8 cellular contexts compared by ENCODE assay signal in genomic region chr1:173669491-173669941, GRCh38. TPM values are rescaled to one million over a fixed set of nuclear protein-coding genes. Genes with fewer than 3 reads are reported as not detected.
DNase-seq lines count a peak whose midpoint lies in the region; ATAC-seq and TF ChIP-seq lines count a peak whose summit lies in the region.

A gene with protein sequence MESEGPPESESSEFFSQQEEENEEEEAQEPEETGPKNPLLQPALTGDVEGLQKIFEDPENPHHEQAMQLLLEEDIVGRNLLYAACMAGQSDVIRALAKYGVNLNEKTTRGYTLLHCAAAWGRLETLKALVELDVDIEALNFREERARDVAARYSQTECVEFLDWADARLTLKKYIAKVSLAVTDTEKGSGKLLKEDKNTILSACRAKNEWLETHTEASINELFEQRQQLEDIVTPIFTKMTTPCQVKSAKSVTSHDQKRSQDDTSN (minus strand): TSS chr1:173669851. CDS start chr1:173659418, 10,433 bp downstream.

- intact Hi-C loops in posterior vena cava (cut with DNase I): no loop called here

- H3K27me3 ChIP-seq in layer of hippocampus (ENCODE audit: control insufficient read depth, insufficient read depth, low read length) (no peaks in the 10 kb centered on the region), subcutaneous abdominal adipose tissue (ENCODE audit: control insufficient read depth in 5 of 5, insufficient read depth in 4 of 5, low read length in 5 of 5) (peaks cover 4 to 17% (median 9%) of the 10 kb centered on the region in 5 donors)

- peaks cover 0 to 9% (median 7%) of the 10 kb centered on the region in 5 donors for H3K4me1 ChIP-seq in subcutaneous abdominal adipose tissue (ENCODE audit: control insufficient read depth in 5 of 5, insufficient read depth in 5 of 5, low read length in 5 of 5)

- peak within 1 kb of the TSS in 1 of 5 donors; percentile 41 for H3K9ac ChIP-seq in subcutaneous abdominal adipose tissue (ENCODE audit: low read length in 5 of 5)

- peak; percentile 2 for TF ChIP-seq CTCF in choroid plexus epithelial cell (conservative IDR thresholded peaks at IDR 0.05; ENCODE audit: low read depth, low read length)

- DNase-seq in GM03348 (ENCODE audit: low spot score) (peak; percentile 24), NCI-H526 treated with DMSO at 0.1 percent for 48 hours (lab: John Stamatoyannopoulos, UW) (peak; percentile 79), choroid plexus epithelial cell (ENCODE audit: low read depth) (peak; percentile 51), posterior vena cava (ENCODE audit: low spot score) (no peak)

- peak within 1 kb of the TSS; percentile 61 for H3K4me3 ChIP-seq in choroid plexus epithelial cell (ENCODE audit: low read depth, low read length)
- peak within 1 kb of the TSS; percentile 25 to 63 (median 51) for H3K4me3 ChIP-seq in subcutaneous abdominal adipose tissue (ENCODE audit: low read depth in 1 of 5, low read length in 5 of 5)

- ATAC-seq in GM21423 (IDR thresholded peaks at IDR 0.05; ENCODE audit: unreplicated experiment) (no peak), HG03469 (IDR thresholded peaks at IDR 0.05; ENCODE audit: unreplicated experiment) (no peak)

- no peaks in the 10 kb centered on the region for H3K9me3 ChIP-seq in subcutaneous abdominal adipose tissue (ENCODE audit: control insufficient read depth in 5 of 5, low read length in 5 of 5)

- H3K27ac ChIP-seq in layer of hippocampus (ENCODE audit: low read depth, low read length): peak within 1 kb of the TSS; percentile 38
- H3K27ac ChIP-seq in subcutaneous abdominal adipose tissue (ENCODE audit: low read depth, low read length): no peak within 1 kb of the TSS

- H3K36me3 ChIP-seq in subcutaneous abdominal adipose tissue (ENCODE audit: control insufficient read depth in 5 of 5, insufficient read depth in 5 of 5, low read length in 5 of 5): no peaks in the 10 kb centered on the region

RNA-seq across cellular contexts. Expression of the gene that starts here (rescaled TPM):
- under 1 TPM; 0.14 to 0.42 TPM for total RNA-seq in posterior vena cava
